Comparison of ENCODE assay signal across 27 cellular contexts in genomic region chr3:154135511-154136173, GRCh38. TPM values are rescaled to one million over a fixed set of nuclear protein-coding genes. Genes with fewer than 3 reads are reported as not detected.
DNase-seq lines count a peak whose midpoint lies in the region; ATAC-seq and TF ChIP-seq lines count a peak whose summit lies in the region.
"Had no signal": no experiment of that assay in that cellular context is flagged by ENCODE, and none has a peak within 500 bp of the region (broad histone marks: within the 10 kb centered on the region; RNA-seq: fewer than 3 reads in every experiment).

No MANE protein-coding gene starts in this region.

- no peak overlapping the region for H3K4me3 ChIP-seq in PC-3 (ENCODE audit: low read length)
- H3K4me3 ChIP-seq in fibroblast of mammary gland (ENCODE audit: control insufficient read depth, low read depth, low read length) = no peak overlapping the region
- no peak overlapping the region for H3K4me3 ChIP-seq in muscle layer of duodenum (ENCODE audit: low read depth in 1 of 2, low read length in 2 of 2)
- H3K4me3 ChIP-seq in Peyer's patch = no peak overlapping the region
- H3K4me3 ChIP-seq in aorta (ENCODE audit: low read length in 2 of 2) = no peak overlapping the region
- H3K4me3 ChIP-seq: heart right ventricle, thyroid gland had no signal

- no peak overlapping the region for H3K4me2 ChIP-seq in PC-3 (ENCODE audit: low read length)

- no peak overlapping the region for H3K9ac ChIP-seq in PC-3 (ENCODE audit: low read length)

- H3K9me3 ChIP-seq in PC-3 (ENCODE audit: low read length) (no peaks in the 10 kb centered on the region), muscle layer of duodenum (ENCODE audit: control insufficient read depth in 1 of 2, low read length in 2 of 2) (no peaks in the 10 kb centered on the region), Peyer's patch (no peaks in the 10 kb centered on the region), aorta (ENCODE audit: control insufficient read depth, low read length) (no peaks in the 10 kb centered on the region)
- H3K9me3 ChIP-seq: heart right ventricle, thyroid gland had no signal

- H3K4me1 ChIP-seq in PC-3 (ENCODE audit: insufficient read depth, low read length) = no peaks in the 10 kb centered on the region
- H3K4me1 ChIP-seq in muscle layer of duodenum (ENCODE audit: control insufficient read depth in 1 of 2, insufficient read depth in 2 of 2, low read length in 2 of 2) = peaks cover 12 to 49% of the 10 kb centered on the region in 2 donors
- peaks cover 0 to 21% (median 2%) of the 10 kb centered on the region in 4 donors for H3K4me1 ChIP-seq in Peyer's patch
- H3K4me1 ChIP-seq in aorta (ENCODE audit: control insufficient read depth in 1 of 2, insufficient read depth in 2 of 2, low read length in 2 of 2) = peaks cover 2 to 10% of the 10 kb centered on the region in 2 donors
- H3K4me1 ChIP-seq: heart right ventricle, thyroid gland had no signal

- TF ChIP-seq CTCF in 22Rv1 (IDR thresholded peaks at IDR 0.05) = no peak
- no peak for TF ChIP-seq CTCF in PC-3 (conservative IDR thresholded peaks at IDR 0.05; ENCODE audit: low read depth, low read length)
- TF ChIP-seq CTCF in fibroblast of mammary gland (conservative IDR thresholded peaks at IDR 0.05; ENCODE audit: control insufficient read depth, insufficient read depth, low read depth, low read length) = no peak
- no peak for TF ChIP-seq CTCF in Peyer's patch (IDR thresholded peaks at IDR 0.05)

- H3K79me2 ChIP-seq in PC-3 (ENCODE audit: low read length) = no peaks in the 10 kb centered on the region

- POLR2A ChIA-PET in PC-3 (lab: Charles Lee; ENCODE audit: unreplicated experiment) = no interaction called here

- ATAC-seq in PC-3 (peak; percentile 43; the same call in 1 of the 2 replicates), HG03025 (IDR thresholded peaks at IDR 0.05; ENCODE audit: low FRiP score, unreplicated experiment) (no peak), aorta (ENCODE audit: low FRiP score) (no peak)
- ATAC-seq: activated CD4-positive, alpha-beta T cell treated with anti-CD3 and anti-CD28 coated beads for 36 hours; activated CD8-positive, alpha-beta T cell treated with anti-CD3 and anti-CD28 coated beads, Interleukin-2, amount 10 ng/mL, durations not matched to agents 7 days and 5 days; heart right ventricle; Right ventricle myocardium inferior had no signal

- H3F3A ChIP-seq in PC-3 (ENCODE audit: low read length, unreplicated experiment) = no peaks in the 10 kb centered on the region

- 81 to 88% methylated on average over 5 of the region's 5 CpGs for WGBS in aorta, 2 donors

- intact Hi-C loops in PC-3 (cut with micrococcal nuclease) (no loop called here), aorta (cut with DNase I) (no loop called here)

- no peak overlapping the region for H2AFZ ChIP-seq in PC-3 (ENCODE audit: low read length)

- CTCF ChIA-PET in PC-3 (lab: Charles Lee) = no interaction called here

- no peaks in the 10 kb centered on the region for H4K20me1 ChIP-seq in PC-3 (ENCODE audit: low read length)

- H3K9me2 ChIP-seq in PC-3 (replicated peaks; ENCODE audit: low read length) = no peaks in the 10 kb centered on the region

- H3K36me3 ChIP-seq in PC-3 (ENCODE audit: low read depth, low read length) (no peaks in the 10 kb centered on the region), muscle layer of duodenum (ENCODE audit: control insufficient read depth in 1 of 2, insufficient read depth in 2 of 2, low read length in 2 of 2) (peaks cover 0 to under 1% of the 10 kb centered on the region in 2 donors), Peyer's patch (no peaks in the 10 kb centered on the region), aorta (ENCODE audit: control insufficient read depth in 1 of 2, insufficient read depth in 2 of 2, low read length in 1 of 2) (no peaks in the 10 kb centered on the region)
- H3K36me3 ChIP-seq: heart right ventricle, thyroid gland had no signal

- no peaks in the 10 kb centered on the region for H3K27me3 ChIP-seq in PC-3 (ENCODE audit: low read length)
- H3K27me3 ChIP-seq in muscle layer of duodenum (ENCODE audit: low read depth, low read length) = no peaks in the 10 kb centered on the region
- no peaks in the 10 kb centered on the region for H3K27me3 ChIP-seq in Peyer's patch
- H3K27me3 ChIP-seq in aorta (ENCODE audit: control insufficient read depth in 1 of 2, insufficient read depth in 2 of 2, low read length in 1 of 2) = no peaks in the 10 kb centered on the region
- H3K27me3 ChIP-seq: heart right ventricle, thyroid gland had no signal

- DNase-seq in PC-3 (peak; percentile 35), fibroblast of mammary gland (ENCODE audit: low read depth) (peak; percentile 13), Peyer's patch (no peak), NAMALWA (ENCODE audit: low spot score) (no peak), aorta (no peak)
- DNase-seq: activated CD4-positive, alpha-beta T cell treated with anti-CD3 and anti-CD28 coated beads for 36 hours; activated CD8-positive, alpha-beta T cell treated with anti-CD3 and anti-CD28 coated beads, Interleukin-2, amount 10 ng/mL, durations not matched to agents 7 days and 5 days; activated effector memory CD4-positive, alpha-beta T cell treated with anti-CD3 and anti-CD28 coated beads, Interleukin-2, amount 50 U/mL, for 16 hours; activated naive CD8-positive, alpha-beta T cell treated with anti-CD3 and anti-CD28 coated beads for 36 hours; activated T-cell treated with anti-CD3 and anti-CD28 coated beads for 4 hours; cerebellar nuclear complex; DMS153; H7; heart right ventricle; left cardiac atrium; mesenchymal stem cell; NCI-H1105; NCI-H2029 treated with DMSO at 0.1 percent for 48 hours; NCI-H2227 treated with DMSO at 0.1 percent for 48 hours; NCI-H774; OCI-M1; thyroid gland had no signal

- no peak for TF ChIP-seq POLR2A in Peyer's patch (IDR thresholded peaks at IDR 0.05)

- H3K27ac ChIP-seq in 22Rv1 (peak overlapping the region; percentile 35; the same call in 1 of the 2 replicates), PC-3 (ENCODE audit: low read length) (no peak overlapping the region), muscle layer of duodenum (ENCODE audit: low read length) (peak overlapping the region; percentile 56), Peyer's patch (no peak overlapping the region), aorta (ENCODE audit: low read depth in 1 of 2, low read length in 2 of 2) (no peak overlapping the region)
- H3K27ac ChIP-seq: epithelial cell of prostate, heart right ventricle, thyroid gland had no signal

- BruUV-seq in PC-3 (replicated peaks; lab: Mats Ljungman, UMichigan) = no TSS peak

RNA-seq across cellular contexts. Expression of gene ARHGEF26, which starts 14.5 kb away (rescaled TPM):
- total RNA-seq in PC-3 (2014; rRNA removed) (4.7 and 5.0 TPM in 2 replicates), Peyer's patch (10 to 100 TPM; 19.0 to 55.2 (median 27.8) TPM), aorta (10 to 100 TPM; 16.4 to 26.9 TPM)
- polyA plus RNA-seq in aorta = 10 to 100 TPM; 24.5 to 31.5 TPM

Comparison
In these comparisons a context has a peak if more than half of its experiments do, and no peak if none do; other contexts are left out.
1. H3K27ac ChIP-seq: peak in 22Rv1 (single experiment) and muscle layer of duodenum (single experiment); none in PC-3 (single experiment), Peyer's patch (0 of 4) and aorta (0 of 2).
2. DNase-seq: peak in PC-3 (single experiment) and fibroblast of mammary gland (single experiment); none in Peyer's patch (0 of 3), NAMALWA (single experiment) and aorta (0 of 2).